In the genomic region with DNA sequence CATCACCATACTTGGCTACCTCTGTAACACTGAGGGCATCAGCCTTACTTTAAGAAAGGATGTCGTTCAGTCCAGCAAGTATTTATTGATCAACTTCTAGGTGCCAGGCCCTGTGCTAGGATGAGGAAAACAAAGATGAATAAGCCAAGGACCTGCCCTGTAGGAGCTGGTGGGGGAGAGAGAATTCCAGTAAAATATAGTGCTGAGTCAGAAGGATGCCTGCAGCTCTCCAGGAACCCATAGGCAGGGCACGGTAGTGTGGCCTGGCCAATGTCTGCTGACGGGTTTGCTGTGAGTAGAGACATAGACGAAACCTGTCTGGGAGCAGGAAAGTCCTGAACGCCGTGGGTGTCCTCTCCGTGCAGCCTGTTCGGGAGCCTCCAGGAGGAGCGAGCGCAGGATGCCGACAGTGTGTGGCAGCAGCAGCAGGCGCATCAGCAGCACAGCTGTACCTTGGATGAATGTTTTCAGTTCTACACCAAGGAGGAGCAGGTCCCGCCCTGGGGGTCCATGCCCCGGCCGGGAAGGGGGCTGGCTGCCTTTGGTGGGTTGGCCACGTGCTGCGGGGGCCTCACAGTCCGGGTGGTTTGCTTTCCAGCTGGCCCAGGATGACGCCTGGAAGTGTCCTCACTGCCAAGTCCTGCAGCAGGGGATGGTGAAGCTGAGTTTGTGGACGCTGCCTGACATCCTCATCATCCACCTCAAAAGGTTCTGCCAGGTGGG, we compare ENCODE assay signal across 30 cellular contexts. TPM values are rescaled to one million over a fixed set of nuclear protein-coding genes. Genes with fewer than 3 reads are reported as not detected.
"Had no signal": no experiment of that assay in that cellular context is flagged by ENCODE, and none has a peak within 500 bp of the region (broad histone marks: within the 10 kb centered on the region; RNA-seq: fewer than 3 reads in every experiment).

No MANE protein-coding gene starts in this region.

- H3K4me1 Mint-ChIP-seq: activated CD4-positive, alpha-beta T cell treated with anti-CD3 and anti-CD28 coated beads, Interleukin-2, amount 10 ng/mL, durations not matched to agents 7 days and 5 days; activated T-helper 17 cell treated with anti-CD3 and anti-CD28 coated beads, Interleukin-2, amount 50 U/mL, for 72 hours had no signal

- H3K27me3 Mint-ChIP-seq: activated B cell treated with CpG ODN at 0.5 μM for 24 hours; activated CD4-positive, alpha-beta T cell treated with anti-CD3 and anti-CD28 coated beads, Interleukin-2, amount 10 ng/mL, durations not matched to agents 7 days and 5 days had no signal

- H3K27ac Mint-ChIP-seq: activated B cell treated with CpG ODN at 0.5 μM for 24 hours; activated CD4-positive, alpha-beta memory T cell treated with anti-CD3 and anti-CD28 coated beads for 36 hours; activated CD4-positive, alpha-beta T cell treated with anti-CD3 and anti-CD28 coated beads, Interleukin-2, amount 10 ng/mL, durations not matched to agents 7 days and 5 days; activated naive CD4-positive, alpha-beta T cell treated with anti-CD3 and anti-CD28 coated beads for 36 hours; activated naive CD8-positive, alpha-beta T cell; activated T-helper 17 cell treated with anti-CD3 and anti-CD28 coated beads, Interleukin-2, amount 50 U/mL, for 72 hours; T-cell had no signal

- H3K4me3 ChIP-seq: breast epithelium, SK-N-MC had no signal

- FAIRE-seq: TTC549 had no signal

- H3K36me3 Mint-ChIP-seq: activated CD4-positive, alpha-beta memory T cell treated with anti-CD3 and anti-CD28 coated beads for 36 hours; activated naive CD8-positive, alpha-beta T cell; T-cell had no signal

- H3K27ac ChIP-seq: breast epithelium, SK-N-MC had no signal

- ATAC-seq: activated T-helper 17 cell treated with anti-CD3 and anti-CD28 coated beads, Interleukin-2, amount 50 U/mL, for 72 hours; Panc1; Right ventricle myocardium inferior; T-cell had no signal

- H3K36me3 ChIP-seq: breast epithelium had no signal

- H3K9me3 ChIP-seq: breast epithelium had no signal

- DNase-seq: activated B cell treated with CpG ODN at 0.5 μM for 24 hours; activated CD4-positive, alpha-beta memory T cell treated with anti-CD3 and anti-CD28 coated beads for 36 hours; activated CD4-positive, alpha-beta T cell treated with anti-CD3 and anti-CD28 coated beads, Interleukin-2, amount 10 ng/mL, durations not matched to agents 7 days and 5 days; activated CD8-positive, alpha-beta memory T cell treated with anti-CD3 and anti-CD28 coated beads for 24 hours; activated gamma-delta T cell; activated naive CD4-positive, alpha-beta T cell treated with anti-CD3 and anti-CD28 coated beads for 36 hours; activated T-cell treated with anti-CD3 and anti-CD28 coated beads for 4 hours; activated T-cell treated with anti-CD3 and anti-CD28 coated beads, Interleukin-2, amount 50 U/mL, for 48 hours; anterior cingulate cortex; caudate nucleus; MM.1S; NCI-H1105; NCI-H1436; NCI-H1694 treated with DMSO at 0.1 percent for 48 hours; NCI-H2029 treated with DMSO at 0.1 percent for 48 hours; NCI-H345; NCI-H510A; NCI-H526 treated with DMSO at 0.1 percent for 48 hours; NCI-H82; RPMI8226; T-cell; T-helper 2 cell; T1000 had no signal

- H3K9me3 Mint-ChIP-seq: activated B cell treated with CpG ODN at 0.5 μM for 24 hours; activated CD4-positive, alpha-beta memory T cell treated with anti-CD3 and anti-CD28 coated beads for 36 hours; activated CD4-positive, alpha-beta T cell treated with anti-CD3 and anti-CD28 coated beads, Interleukin-2, amount 10 ng/mL, durations not matched to agents 7 days and 5 days; activated naive CD4-positive, alpha-beta T cell treated with anti-CD3 and anti-CD28 coated beads for 36 hours; activated T-helper 17 cell treated with anti-CD3 and anti-CD28 coated beads, Interleukin-2, amount 50 U/mL, for 72 hours; T-cell had no signal

- H3K27me3 ChIP-seq: breast epithelium had no signal

- H3K4me1 ChIP-seq: breast epithelium had no signal

- H3K4me3 Mint-ChIP-seq: activated B cell treated with CpG ODN at 0.5 μM for 24 hours; activated CD4-positive, alpha-beta memory T cell treated with anti-CD3 and anti-CD28 coated beads for 36 hours; activated CD4-positive, alpha-beta T cell treated with anti-CD3 and anti-CD28 coated beads, Interleukin-2, amount 10 ng/mL, durations not matched to agents 7 days and 5 days; activated naive CD4-positive, alpha-beta T cell treated with anti-CD3 and anti-CD28 coated beads for 36 hours; activated naive CD8-positive, alpha-beta T cell; activated T-helper 17 cell treated with anti-CD3 and anti-CD28 coated beads, Interleukin-2, amount 50 U/mL, for 72 hours; T-cell had no signal

RNA-seq across cellular contexts. Expression of a gene that starts 55.6 kb away (rescaled TPM):
- total RNA-seq: Right ventricle myocardium inferior had no signal
